18 cellular contexts compared by ENCODE assay signal in genomic region chr17:75564195-75564594, GRCh38. TPM values are rescaled to one million over a fixed set of nuclear protein-coding genes. Genes with fewer than 3 reads are reported as not detected.
A peak's percentile ranks its signal among the peaks of the same experiment; 100 is the strongest.
DNase-seq lines count a peak whose midpoint lies in the region; ATAC-seq, FAIRE-seq and TF ChIP-seq lines count a peak whose summit lies in the region.
"Had no signal": no experiment of that assay in that cellular context is flagged by ENCODE, and none has a peak within 500 bp of the region (broad histone marks: within the 10 kb centered on the region; RNA-seq: fewer than 3 reads in every experiment).

No MANE protein-coding gene starts in this region.

- H3K4me3 ChIP-seq in HepG2 (replicated peaks in 1 of 3; ENCODE audit: insufficient read depth in 1 of 3, low read depth in 2 of 3, low read length in 3 of 3): no peak overlapping the region
- H3K4me3 ChIP-seq in right lobe of liver: no peak overlapping the region
- H3K4me3 ChIP-seq in Panc1 (ENCODE audit: low read depth in 2 of 2, low read length in 2 of 2): no peak overlapping the region
- no peak overlapping the region for H3K4me3 ChIP-seq in hepatocyte

- H3K4me2 ChIP-seq in HepG2 (ENCODE audit: low read depth, low read length) (no peak overlapping the region), hepatocyte (no peak overlapping the region)

- H3K4me1 ChIP-seq in HepG2 (ENCODE audit: insufficient read depth, low read length) (peaks cover 30% of the 10 kb centered on the region), right lobe of liver (peaks cover 0 to 33% (median 12%) of the 10 kb centered on the region in 4 donors), Panc1 (ENCODE audit: control insufficient read depth, insufficient read depth, low read length) (peaks cover 57% of the 10 kb centered on the region), hepatocyte (ENCODE audit: insufficient read depth) (no peaks in the 10 kb centered on the region)

- POLR2A ChIA-PET in HepG2 (lab: Yijun Ruan, JAX) (no interaction called here), Panc1 (lab: Charles Lee) (no interaction called here)

- TF ChIP-seq RAD21 in HepG2 (CRISPR knock-in tag; IDR thresholded peaks at IDR 0.05): no peak

- H3K9me2 ChIP-seq in hepatocyte (replicated peaks; ENCODE audit: insufficient read depth): no peaks in the 10 kb centered on the region

- TF ChIP-seq POLR2A in HepG2 (IDR thresholded peaks at IDR 0.05; ENCODE audit: insufficient read depth in 1 of 2, low read depth in 2 of 2, low read length in 2 of 2) (no peak), right lobe of liver (IDR thresholded peaks at IDR 0.05) (no peak)

- H3K9me3 ChIP-seq in HepG2 (ENCODE audit: low read length): no peaks in the 10 kb centered on the region
- no peaks in the 10 kb centered on the region for H3K9me3 ChIP-seq in right lobe of liver
- H3K9me3 ChIP-seq in Panc1 (ENCODE audit: control insufficient read depth, insufficient read depth, low read depth, low read length): no peaks in the 10 kb centered on the region
- H3K9me3 ChIP-seq in hepatocyte (ENCODE audit: low read depth): no peaks in the 10 kb centered on the region

- H3K36me3 ChIP-seq in HepG2 (replicated peaks in 1 of 2; ENCODE audit: control insufficient read depth in 1 of 2, insufficient read depth in 2 of 2, low read length in 2 of 2) (peaks cover 32 to 51% of the 10 kb centered on the region in 2 experiments), right lobe of liver (peaks cover 0 to 42% (median 17%) of the 10 kb centered on the region in 4 donors), Panc1 (ENCODE audit: control insufficient read depth, insufficient read depth, low read length) (no peaks in the 10 kb centered on the region), hepatocyte (replicated peaks; ENCODE audit: insufficient read depth, low read depth) (no peaks in the 10 kb centered on the region)

- WGBS in HepG2 (ENCODE audit: low lambda C conversion rate): 100% methylated on average over 11 of the region's 11 CpGs
- WGBS in right lobe of liver (ENCODE audit: insufficient coverage, low coverage, low lambda C conversion rate, missing lambda C conversion rate): 100% methylated on average over 4 of the region's 11 CpGs
- 98% methylated on average over 11 of the region's 11 CpGs for WGBS in hepatocyte (ENCODE audit: low lambda C conversion rate, missing lambda C conversion rate)

- CTCF ChIA-PET in HepG2 (lab: Yijun Ruan, JAX; ENCODE audit: low intra/inter-chr PET ratio, low total read pairs) (no interaction called here), Panc1 (lab: Charles Lee) (interaction anchor here (0.6 to 0.7 kb wide), 2 partner anchors 65 to 141 kb away, joined by 4 to 17 read pairs; no protein-coding TSS in a partner anchor)

- H3K27me3 ChIP-seq in HepG2 (ENCODE audit: control insufficient read depth in 1 of 2, insufficient read depth in 2 of 2, low read length in 2 of 2) (no peaks in the 10 kb centered on the region), right lobe of liver (no peaks in the 10 kb centered on the region), Panc1 (ENCODE audit: control insufficient read depth, insufficient read depth, low read length) (no peaks in the 10 kb centered on the region), hepatocyte (no peaks in the 10 kb centered on the region)

- TF ChIP-seq EP300 in HepG2 (IDR thresholded peaks at IDR 0.05; ENCODE audit: low read depth in 2 of 2, low read length in 2 of 2) (no peak), HepG2 (CRISPR knock-in tag; IDR thresholded peaks at IDR 0.05; ENCODE audit: borderline replicate concordance) (no peak)

- no peak overlapping the region for H3K27ac ChIP-seq in HepG2 (ENCODE audit: extremely low read length, insufficient read depth, low read length)
- no peak overlapping the region for H3K27ac ChIP-seq in right lobe of liver
- H3K27ac ChIP-seq in Panc1 (ENCODE audit: low read length): peak overlapping the region; percentile 81
- no peak overlapping the region for H3K27ac ChIP-seq in hepatocyte

- no peak for ATAC-seq in HepG2
- ATAC-seq in right lobe of liver: no peak
- ATAC-seq in Panc1: no peak

- TF ChIP-seq CTCF in HepG2 (CRISPR knock-in tag; IDR thresholded peaks at IDR 0.05) (no peak), right lobe of liver (IDR thresholded peaks at IDR 0.05) (no peak), Panc1 (IDR thresholded peaks at IDR 0.05) (no peak), hepatocyte (IDR thresholded peaks at IDR 0.05; ENCODE audit: poor library complexity) (no peak)

- H3K79me2 ChIP-seq in HepG2 (ENCODE audit: insufficient read depth, low read length) (no peaks in the 10 kb centered on the region), hepatocyte (no peaks in the 10 kb centered on the region)

- BruUV-seq in HepG2 (replicated peaks; lab: Mats Ljungman, UMichigan) (no TSS peak), Panc1 (replicated peaks; lab: Mats Ljungman, UMichigan) (no TSS peak)

- in situ Hi-C loops in HepG2 (cut with HindIII; ENCODE audit: extremely low pct_ligation_motif_present, low pct_unique_long_range_greater_than_20kb) (no loop called here), Panc1 (cut with HindIII; ENCODE audit: low pct_unique_long_range_greater_than_20kb, low sequenced_read_pairs) (no loop called here)

- intact Hi-C loops in HepG2 (cut with micrococcal nuclease; ENCODE audit: unreplicated experiment): no loop called here
- intact Hi-C loops in right lobe of liver (cut with DNase I): no loop called here
- intact Hi-C loops in Panc1 (cut with micrococcal nuclease; ENCODE audit: unreplicated experiment): no loop called here

- DNase-seq in HepG2 (ENCODE audit: low spot score) (no peak), right lobe of liver (no peak), Panc1 (ENCODE audit: low read depth, low spot score) (no peak), hepatocyte (ENCODE audit: low spot score) (peak; percentile 2), iPS-NIHi11 (ENCODE audit: low spot score) (no peak), activated gamma-delta T cell (lab: John Stamatoyannopoulos, UW) (no peak), NCI-H748 treated with DMSO at 0.1 percent for 48 hours (lab: John Stamatoyannopoulos, UW) (no peak), NCI-H1930 (lab: John Stamatoyannopoulos, UW) (no peak)
- DNase-seq: 8988T; C1 segment of cervical spinal cord; CD4-positive, alpha-beta T cell; DMS153; DMS79; GDM1; GOT3; H7 had no signal

- H4K20me1 ChIP-seq in HepG2 (ENCODE audit: insufficient read depth, low read length) (no peaks in the 10 kb centered on the region), hepatocyte (ENCODE audit: insufficient read depth, poor library complexity, severe bottlenecking) (no peaks in the 10 kb centered on the region)

- no peak overlapping the region for H2AFZ ChIP-seq in HepG2 (ENCODE audit: low read length)
- H2AFZ ChIP-seq in hepatocyte: no peak overlapping the region

- no peak for FAIRE-seq in HepG2 (lab: Jason Lieb, UNC)
- FAIRE-seq: GM12892, GM18507 had no signal

- no peak overlapping the region for H3K9ac ChIP-seq in HepG2 (ENCODE audit: insufficient read depth, low read depth, low read length)

RNA-seq across cellular contexts. Expression of gene MYO15B, which starts 23.4 kb away (rescaled TPM):
- total RNA-seq in HepG2 (2016; rRNA removed; fragmentation: Illumina TruSeq; extraction: Trizol): 1.9 and 2.8 TPM in 2 replicates
- total RNA-seq in HepG2 (2016; cell fraction: cytosol; rRNA removed; fragmentation: Illumina TruSeq; extraction: Trizol; ENCODE audit: low read depth): 0.61 and 0.79 TPM in 2 replicates
- total RNA-seq in HepG2 (2016; cell fraction: insoluble cytoplasmic fraction; rRNA removed; fragmentation: Illumina TruSeq; extraction: Trizol): 1.1 and 2.7 TPM in 2 replicates
- total RNA-seq in HepG2 (2016; cell fraction: membrane; rRNA removed; fragmentation: Illumina TruSeq; extraction: Trizol): 0.83 and 1.2 TPM in 2 replicates
- 3.0 and 3.8 TPM in 2 replicates for total RNA-seq in HepG2 (2016; cell fraction: nucleus; rRNA removed; fragmentation: Illumina TruSeq; extraction: Trizol)
- 8.1 and 11.2 TPM in 2 replicates for polyA plus RNA-seq in HepG2 (2011; rRNA removed)
- polyA plus RNA-seq in HepG2 (2011; cell fraction: cytosol; rRNA removed): 1.6 and 2.5 TPM in 2 replicates
- 122 and 144 TPM in 2 replicates for polyA plus RNA-seq in HepG2 (2011; cell fraction: nucleus; rRNA removed)
- 9.5 and 12.7 TPM in 2 replicates for polyA plus RNA-seq in HepG2 (2012)
- polyA plus RNA-seq in HepG2 (2016; cell fraction: cytosol; fragmentation: Illumina TruSeq; extraction: Trizol; ENCODE audit: low read depth): 0.53 and 1.00 TPM in 2 replicates
- polyA plus RNA-seq in HepG2 (2016; cell fraction: insoluble cytoplasmic fraction; fragmentation: Illumina TruSeq; extraction: Trizol; ENCODE audit: low read depth): 0.63 and 1.4 TPM in 2 replicates
- polyA plus RNA-seq in HepG2 (2016; cell fraction: membrane; fragmentation: Illumina TruSeq; extraction: Trizol; ENCODE audit: low read depth): 0.49 and 0.86 TPM in 2 replicates
- 12.0 and 13.6 TPM in 2 replicates for polyA plus RNA-seq in HepG2 (2016; cell fraction: nucleus; fragmentation: Illumina TruSeq; extraction: Trizol; ENCODE audit: insufficient read depth, low read depth)
- 7.2 and 13.2 TPM in 2 replicates for polyA minus RNA-seq in HepG2 (2011; rRNA and poly(A)+ RNA removed; ENCODE audit: low replicate concordance)
- 3.0 and 6.8 TPM in 2 replicates for polyA minus RNA-seq in HepG2 (2011; cell fraction: cytosol; rRNA and poly(A)+ RNA removed)
- polyA minus RNA-seq in HepG2 (2011; cell fraction: nucleus; rRNA and poly(A)+ RNA removed): 16.5 and 25.7 TPM in 2 replicates
- total RNA-seq in right lobe of liver: 100 to 1,000 TPM in 1 of 6 experiments, 10 to 100 TPM in 5; 26.4 to 104 (median 52.9) TPM
- total RNA-seq in Panc1 (2021; ENCODE audit: unreplicated experiment): 26.5 TPM
- 26.4 TPM for polyA plus RNA-seq in Panc1 (2012; ENCODE audit: insufficient read length)
- 99.8 and 153 TPM in 2 replicates for total RNA-seq in hepatocyte
- polyA plus RNA-seq in hepatocyte: 124 and 132 TPM in 2 replicates

RNA-seq across cellular contexts. Expression of gene LLGL2, which starts 38.7 kb away (rescaled TPM):
- total RNA-seq in HepG2 (2016; rRNA removed; fragmentation: Illumina TruSeq; extraction: Trizol) (53.9 and 86.7 TPM in 2 replicates), right lobe of liver (10 to 100 TPM; 32.8 to 71.4 (median 44.6) TPM), Panc1 (2021; ENCODE audit: unreplicated experiment) (201 TPM), hepatocyte (60.9 and 81.8 TPM in 2 replicates)
- total RNA-seq in HepG2 (2016; cell fraction: cytosol; rRNA removed; fragmentation: Illumina TruSeq; extraction: Trizol; ENCODE audit: low read depth): 27.2 and 32.8 TPM in 2 replicates
- 51.9 and 87.2 TPM in 2 replicates for total RNA-seq in HepG2 (2016; cell fraction: insoluble cytoplasmic fraction; rRNA removed; fragmentation: Illumina TruSeq; extraction: Trizol)
- 45.8 and 50.7 TPM in 2 replicates for total RNA-seq in HepG2 (2016; cell fraction: membrane; rRNA removed; fragmentation: Illumina TruSeq; extraction: Trizol)
- total RNA-seq in HepG2 (2016; cell fraction: nucleus; rRNA removed; fragmentation: Illumina TruSeq; extraction: Trizol): 72.1 and 85.8 TPM in 2 replicates
- polyA plus RNA-seq in HepG2 (2011; rRNA removed) (83.0 and 109 TPM in 2 replicates), hepatocyte (154 and 194 TPM in 2 replicates)
- polyA plus RNA-seq in HepG2 (2011; cell fraction: cytosol; rRNA removed): 40.2 and 67.1 TPM in 2 replicates
- 384 and 448 TPM in 2 replicates for polyA plus RNA-seq in HepG2 (2011; cell fraction: nucleus; rRNA removed)
- polyA plus RNA-seq in HepG2 (2012): 33.3 and 59.5 TPM in 2 replicates
- polyA plus RNA-seq in HepG2 (2016; cell fraction: cytosol; fragmentation: Illumina TruSeq; extraction: Trizol; ENCODE audit: low read depth): 23.2 and 28.1 TPM in 2 replicates
- polyA plus RNA-seq in HepG2 (2016; cell fraction: insoluble cytoplasmic fraction; fragmentation: Illumina TruSeq; extraction: Trizol; ENCODE audit: low read depth): 41.6 and 52.9 TPM in 2 replicates
- polyA plus RNA-seq in HepG2 (2016; cell fraction: membrane; fragmentation: Illumina TruSeq; extraction: Trizol; ENCODE audit: low read depth): 32.5 and 33.0 TPM in 2 replicates
- 204 and 230 TPM in 2 replicates for polyA plus RNA-seq in HepG2 (2016; cell fraction: nucleus; fragmentation: Illumina TruSeq; extraction: Trizol; ENCODE audit: insufficient read depth, low read depth)
- 30.9 and 126 TPM in 2 replicates for polyA minus RNA-seq in HepG2 (2011; rRNA and poly(A)+ RNA removed; ENCODE audit: low replicate concordance)
- polyA minus RNA-seq in HepG2 (2011; cell fraction: cytosol; rRNA and poly(A)+ RNA removed): 30.6 and 31.7 TPM in 2 replicates
- 79.4 and 86.0 TPM in 2 replicates for polyA minus RNA-seq in HepG2 (2011; cell fraction: nucleus; rRNA and poly(A)+ RNA removed)
- 233 TPM for polyA plus RNA-seq in Panc1 (2012; ENCODE audit: insufficient read length)

RNA-seq across cellular contexts. Expression of gene TSEN54, which starts 47.9 kb away (rescaled TPM):
- total RNA-seq in HepG2 (2016; rRNA removed; fragmentation: Illumina TruSeq; extraction: Trizol) (43.6 and 62.9 TPM in 2 replicates), right lobe of liver (10 to 100 TPM in 4 of 6 experiments, 1 to 10 TPM in 2; 8.5 to 13.6 (median 10.2) TPM), Panc1 (2021; ENCODE audit: unreplicated experiment) (78.7 TPM), hepatocyte (30.4 and 42.5 TPM in 2 replicates)
- total RNA-seq in HepG2 (2016; cell fraction: cytosol; rRNA removed; fragmentation: Illumina TruSeq; extraction: Trizol; ENCODE audit: low read depth): 20.6 and 23.0 TPM in 2 replicates
- total RNA-seq in HepG2 (2016; cell fraction: insoluble cytoplasmic fraction; rRNA removed; fragmentation: Illumina TruSeq; extraction: Trizol): 44.0 and 64.1 TPM in 2 replicates
- total RNA-seq in HepG2 (2016; cell fraction: membrane; rRNA removed; fragmentation: Illumina TruSeq; extraction: Trizol): 44.5 and 45.0 TPM in 2 replicates
- 39.9 and 48.4 TPM in 2 replicates for total RNA-seq in HepG2 (2016; cell fraction: nucleus; rRNA removed; fragmentation: Illumina TruSeq; extraction: Trizol)
- polyA plus RNA-seq in HepG2 (2011; rRNA removed) (63.3 and 64.4 TPM in 2 replicates), hepatocyte (46.3 and 52.3 TPM in 2 replicates)
- 36.2 and 47.1 TPM in 2 replicates for polyA plus RNA-seq in HepG2 (2011; cell fraction: cytosol; rRNA removed)
- 87.7 and 89.1 TPM in 2 replicates for polyA plus RNA-seq in HepG2 (2011; cell fraction: nucleus; rRNA removed)
- polyA plus RNA-seq in HepG2 (2012): 22.1 and 34.4 TPM in 2 replicates
- 20.4 and 20.5 TPM in 2 replicates for polyA plus RNA-seq in HepG2 (2016; cell fraction: cytosol; fragmentation: Illumina TruSeq; extraction: Trizol; ENCODE audit: low read depth)
- polyA plus RNA-seq in HepG2 (2016; cell fraction: insoluble cytoplasmic fraction; fragmentation: Illumina TruSeq; extraction: Trizol; ENCODE audit: low read depth): 37.7 and 50.5 TPM in 2 replicates
- polyA plus RNA-seq in HepG2 (2016; cell fraction: membrane; fragmentation: Illumina TruSeq; extraction: Trizol; ENCODE audit: low read depth): 30.9 and 35.9 TPM in 2 replicates
- 108 and 110 TPM in 2 replicates for polyA plus RNA-seq in HepG2 (2016; cell fraction: nucleus; fragmentation: Illumina TruSeq; extraction: Trizol; ENCODE audit: insufficient read depth, low read depth)
- 56.0 and 95.0 TPM in 2 replicates for polyA minus RNA-seq in HepG2 (2011; rRNA and poly(A)+ RNA removed; ENCODE audit: low replicate concordance)
- polyA minus RNA-seq in HepG2 (2011; cell fraction: cytosol; rRNA and poly(A)+ RNA removed): 11.3 and 14.0 TPM in 2 replicates
- 13.9 and 15.5 TPM in 2 replicates for polyA minus RNA-seq in HepG2 (2011; cell fraction: nucleus; rRNA and poly(A)+ RNA removed)
- 50.8 TPM for polyA plus RNA-seq in Panc1 (2012; ENCODE audit: insufficient read length)

RNA-seq across cellular contexts. Expression of gene CASKIN2, which starts 48.9 kb away (rescaled TPM):
- total RNA-seq in HepG2 (2016; rRNA removed; fragmentation: Illumina TruSeq; extraction: Trizol) (5.2 and 10.6 TPM in 2 replicates), right lobe of liver (10 to 100 TPM in 4 of 6 experiments, 1 to 10 TPM in 2; 9.0 to 26.0 (median 12.0) TPM), Panc1 (2021; ENCODE audit: unreplicated experiment) (40.0 TPM), hepatocyte (5.3 and 9.8 TPM in 2 replicates)
- total RNA-seq in HepG2 (2016; cell fraction: cytosol; rRNA removed; fragmentation: Illumina TruSeq; extraction: Trizol; ENCODE audit: low read depth): 1.5 and 1.8 TPM in 2 replicates
- 4.9 and 7.5 TPM in 2 replicates for total RNA-seq in HepG2 (2016; cell fraction: insoluble cytoplasmic fraction; rRNA removed; fragmentation: Illumina TruSeq; extraction: Trizol)
- total RNA-seq in HepG2 (2016; cell fraction: membrane; rRNA removed; fragmentation: Illumina TruSeq; extraction: Trizol): 3.4 and 4.1 TPM in 2 replicates
- total RNA-seq in HepG2 (2016; cell fraction: nucleus; rRNA removed; fragmentation: Illumina TruSeq; extraction: Trizol): 6.8 and 8.0 TPM in 2 replicates
- polyA plus RNA-seq in HepG2 (2011; rRNA removed) (6.8 and 7.8 TPM in 2 replicates), hepatocyte (14.5 and 16.2 TPM in 2 replicates)
- polyA plus RNA-seq in HepG2 (2011; cell fraction: cytosol; rRNA removed): 1.9 and 2.2 TPM in 2 replicates
- polyA plus RNA-seq in HepG2 (2011; cell fraction: nucleus; rRNA removed): 23.6 and 26.5 TPM in 2 replicates
- polyA plus RNA-seq in HepG2 (2012): 6.2 and 9.6 TPM in 2 replicates
- polyA plus RNA-seq in HepG2 (2016; cell fraction: cytosol; fragmentation: Illumina TruSeq; extraction: Trizol; ENCODE audit: low read depth): 0.61 and 0.68 TPM in 2 replicates
- polyA plus RNA-seq in HepG2 (2016; cell fraction: insoluble cytoplasmic fraction; fragmentation: Illumina TruSeq; extraction: Trizol; ENCODE audit: low read depth): 4.4 and 7.0 TPM in 2 replicates
- 1.6 and 1.8 TPM in 2 replicates for polyA plus RNA-seq in HepG2 (2016; cell fraction: membrane; fragmentation: Illumina TruSeq; extraction: Trizol; ENCODE audit: low read depth)
- polyA plus RNA-seq in HepG2 (2016; cell fraction: nucleus; fragmentation: Illumina TruSeq; extraction: Trizol; ENCODE audit: insufficient read depth, low read depth): 16.3 and 16.6 TPM in 2 replicates
- polyA minus RNA-seq in HepG2 (2011; rRNA and poly(A)+ RNA removed; ENCODE audit: low replicate concordance): 11.8 and 14.9 TPM in 2 replicates
- polyA minus RNA-seq in HepG2 (2011; cell fraction: cytosol; rRNA and poly(A)+ RNA removed): 4.9 and 5.0 TPM in 2 replicates
- 17.0 and 20.4 TPM in 2 replicates for polyA minus RNA-seq in HepG2 (2011; cell fraction: nucleus; rRNA and poly(A)+ RNA removed)
- 20.3 TPM for polyA plus RNA-seq in Panc1 (2012; ENCODE audit: insufficient read length)
